ENCODE assay signal across 9 cellular contexts in the genomic region with DNA sequence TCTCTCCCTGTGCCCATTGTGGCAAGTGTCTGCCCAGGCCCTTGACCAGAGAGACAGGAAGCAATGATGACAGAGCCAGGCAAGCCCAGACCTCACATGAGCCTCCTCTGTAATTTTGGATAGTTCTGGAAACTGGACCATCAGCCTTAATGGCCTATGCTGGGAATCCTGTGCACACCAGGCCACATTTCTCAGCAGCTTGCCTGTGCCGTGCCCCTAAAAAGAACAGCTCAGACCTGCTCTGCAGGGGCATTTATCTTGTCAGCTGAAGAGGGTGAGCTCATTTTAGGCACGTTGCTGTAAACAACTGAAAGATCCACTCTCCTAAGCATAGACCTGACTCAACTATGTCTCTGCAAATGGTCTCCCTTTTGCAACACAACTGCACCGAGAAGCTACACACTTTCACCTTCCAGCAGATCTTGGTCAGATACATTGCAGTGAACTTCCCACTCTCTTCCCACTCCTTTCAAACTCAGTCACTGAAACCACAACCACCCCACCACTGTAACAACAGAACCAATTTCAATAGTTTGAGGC. TPM values are rescaled to one million over a fixed set of nuclear protein-coding genes. Genes with fewer than 3 reads are reported as not detected.
A peak's percentile ranks its signal among the peaks of the same experiment; 100 is the strongest.
DNase-seq lines count a peak whose midpoint lies in the region; ATAC-seq and TF ChIP-seq lines count a peak whose summit lies in the region.
"Had no signal": no experiment of that assay in that cellular context is flagged by ENCODE, and none has a peak within 500 bp of the region (broad histone marks: within the 10 kb centered on the region; RNA-seq: fewer than 3 reads in every experiment).

No MANE protein-coding gene starts in this region.

- DNase-seq in CD14-positive monocyte (ENCODE audit: low spot score) (no peak), choroid plexus epithelial cell (ENCODE audit: low read depth) (peak; percentile 33), vagina (ENCODE audit: extremely low spot score in 2 of 2) (no peak), HEK293T (ENCODE audit: extremely low spot score) (no peak), AML-193 (lab: John Stamatoyannopoulos, UW) (no peak), NCI-H1092 (lab: John Stamatoyannopoulos, UW) (no peak)
- DNase-seq: T-cell had no signal

- no peaks in the 10 kb centered on the region for H3K27me3 Mint-ChIP-seq in CD14-positive monocyte (ENCODE audit: low read depth in 3 of 3)

- H3K27me3 ChIP-seq in vagina = no peaks in the 10 kb centered on the region

- no peaks in the 10 kb centered on the region for H3K36me3 ChIP-seq in vagina

- intact Hi-C loops in CD14-positive monocyte (cut with micrococcal nuclease) (loop anchor here in 1 of 2 donors (5.0 kb wide), 1 partner anchor 47 kb away; no protein-coding TSS in a partner anchor), vagina (cut with DNase I) (loop anchor here (5.0 kb wide), 1 partner anchor 382 kb away; no protein-coding TSS in a partner anchor)

- CTCF ChIA-PET in HEK293T (lab: Yijun Ruan, JAX) = interaction anchor here (1.0 to 1.4 kb wide), 2 partner anchors 10 to 12 kb away, joined by 3 read pairs; no protein-coding TSS in a partner anchor

- H3K27ac ChIP-seq in vagina = no peak overlapping the region

- H3K9me3 Mint-ChIP-seq in CD14-positive monocyte = peaks cover 0 to 3% (median 2%) of the 10 kb centered on the region in 7 donors

- H3K4me1 Mint-ChIP-seq in CD14-positive monocyte = peaks cover 34% of the 10 kb centered on the region
- H3K4me1 Mint-ChIP-seq: T-cell had no signal

- no peaks in the 10 kb centered on the region for H3K4me1 ChIP-seq in vagina

- H3K4me3 Mint-ChIP-seq in CD14-positive monocyte = no peak overlapping the region
- H3K4me3 Mint-ChIP-seq: T-cell had no signal

- H3K36me3 Mint-ChIP-seq in CD14-positive monocyte = peaks cover 0 to 7% of the 10 kb centered on the region in 2 donors
- H3K36me3 Mint-ChIP-seq: T-cell had no signal

- no peaks in the 10 kb centered on the region for H3K9me3 ChIP-seq in vagina

- POLR2A ChIA-PET in HEK293T (lab: Yijun Ruan, JAX) = interaction anchor here (0.7 kb wide), 1 partner anchor 53 kb away, joined by 3 read pairs; a partner anchor contains a TSS

- no peak for TF ChIP-seq POLR2A in vagina (IDR thresholded peaks at IDR 0.05)

- TF ChIP-seq CTCF in CD14-positive monocyte (IDR thresholded peaks at IDR 0.05) = no peak
- no peak for TF ChIP-seq CTCF in choroid plexus epithelial cell (conservative IDR thresholded peaks at IDR 0.05; ENCODE audit: low read depth, low read length)
- TF ChIP-seq CTCF in vagina (IDR thresholded peaks at IDR 0.05) = no peak

- H3K27ac Mint-ChIP-seq in CD14-positive monocyte = peak overlapping the region; percentile 70 to 87 (median 78)
- H3K27ac Mint-ChIP-seq: T-cell had no signal

- peak; percentile 77 for ATAC-seq in GM18870 (IDR thresholded peaks at IDR 0.05; ENCODE audit: unreplicated experiment)
- ATAC-seq in HG03045 (IDR thresholded peaks at IDR 0.05; ENCODE audit: unreplicated experiment) = peak; percentile 95
- ATAC-seq: T-cell had no signal

- no peak overlapping the region for H3K4me3 ChIP-seq in choroid plexus epithelial cell (ENCODE audit: low read depth, low read length)
- H3K4me3 ChIP-seq in vagina = no peak overlapping the region

TF ChIP-seq in HEK293T, 16 proteins besides CTCF, POLR2A, EP300 and RAD21:
- TF ChIP-seq FOXM1 (IDR thresholded peaks at IDR 0.05; ENCODE audit: borderline replicate concordance) = no peak
- TF ChIP-seq FOXK2 (IDR thresholded peaks at IDR 0.05) = no peak
- TF ChIP-seq SUZ12 (IDR thresholded peaks at IDR 0.05) = no peak
- TF ChIP-seq NFRKB (IDR thresholded peaks at IDR 0.05) = no peak
- no peak for TF ChIP-seq L3MBTL2 (conservative IDR thresholded peaks at IDR 0.05)
- TF ChIP-seq FOXA1 (IDR thresholded peaks at IDR 0.05) = no peak
- no peak for TF ChIP-seq ZNF384 (IDR thresholded peaks at IDR 0.05)
- TF ChIP-seq BHLHE40 (IDR thresholded peaks at IDR 0.05; ENCODE audit: borderline replicate concordance) = no peak
- TF ChIP-seq TARDBP (IDR thresholded peaks at IDR 0.05) = no peak
- no peak for TF ChIP-seq CTBP1 (IDR thresholded peaks at IDR 0.05; ENCODE audit: borderline replicate concordance)
- no peak for TF ChIP-seq SP1 (IDR thresholded peaks at IDR 0.05)
- TF ChIP-seq LEF1 (IDR thresholded peaks at IDR 0.05; ENCODE audit: borderline replicate concordance) = no peak
- TF ChIP-seq ARNT (IDR thresholded peaks at IDR 0.05) = no peak
- TF ChIP-seq HDGF (IDR thresholded peaks at IDR 0.05; ENCODE audit: borderline replicate concordance) = no peak
- TF ChIP-seq, protein P1, sequence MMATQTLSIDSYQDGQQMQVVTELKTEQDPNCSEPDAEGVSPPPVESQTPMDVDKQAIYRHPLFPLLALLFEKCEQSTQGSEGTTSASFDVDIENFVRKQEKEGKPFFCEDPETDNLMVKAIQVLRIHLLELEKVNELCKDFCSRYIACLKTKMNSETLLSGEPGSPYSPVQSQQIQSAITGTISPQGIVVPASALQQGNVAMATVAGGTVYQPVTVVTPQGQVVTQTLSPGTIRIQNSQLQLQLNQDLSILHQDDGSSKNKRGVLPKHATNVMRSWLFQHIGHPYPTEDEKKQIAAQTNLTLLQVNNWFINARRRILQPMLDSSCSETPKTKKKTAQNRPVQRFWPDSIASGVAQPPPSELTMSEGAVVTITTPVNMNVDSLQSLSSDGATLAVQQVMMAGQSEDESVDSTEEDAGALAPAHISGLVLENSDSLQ (IDR thresholded peaks at IDR 0.05) = no peak
- TF ChIP-seq ELF4 (IDR thresholded peaks at IDR 0.05) = no peak
TF ChIP-seq in HEK293T: peak in this region for 0.

RNA-seq across cellular contexts. Expression of a gene that starts 53.5 kb away (rescaled TPM):
- 100 to 1,000 TPM; 148 to 199 TPM for polyA plus RNA-seq in CD14-positive monocyte
- total RNA-seq in vagina = 33.1 TPM
